1 cellular context compared by ENCODE assay signal in genomic region chr1:68141801-68142440, GRCh38.
TF ChIP-seq lines count a peak whose summit lies in the region.

No MANE protein-coding gene starts in this region.

TF ChIP-seq in GM23338, 12 proteins besides CTCF, POLR2A, EP300 and RAD21 (continued from another document):
- TF ChIP-seq ZNF462 (CRISPR knock-in tag; IDR thresholded peaks at IDR 0.05), result no peak
- no peak for TF ChIP-seq ETS1 (IDR thresholded peaks at IDR 0.05)
- no peak for TF ChIP-seq ZNF114 (CRISPR knock-in tag; IDR thresholded peaks at IDR 0.05)
- no peak for TF ChIP-seq JUNB (IDR thresholded peaks at IDR 0.05; ENCODE audit: unreplicated experiment)
- TF ChIP-seq EZH2 (IDR thresholded peaks at IDR 0.05; ENCODE audit: low read depth, unreplicated experiment), result no peak
- no peak for TF ChIP-seq EZH2phosphoT487 (IDR thresholded peaks at IDR 0.05; ENCODE audit: unreplicated experiment)
- no peak for TF ChIP-seq POLR2AphosphoS5 (IDR thresholded peaks at IDR 0.05; ENCODE audit: low read depth)
